ENCODE assay signal across 8 cellular contexts in the genomic region with DNA sequence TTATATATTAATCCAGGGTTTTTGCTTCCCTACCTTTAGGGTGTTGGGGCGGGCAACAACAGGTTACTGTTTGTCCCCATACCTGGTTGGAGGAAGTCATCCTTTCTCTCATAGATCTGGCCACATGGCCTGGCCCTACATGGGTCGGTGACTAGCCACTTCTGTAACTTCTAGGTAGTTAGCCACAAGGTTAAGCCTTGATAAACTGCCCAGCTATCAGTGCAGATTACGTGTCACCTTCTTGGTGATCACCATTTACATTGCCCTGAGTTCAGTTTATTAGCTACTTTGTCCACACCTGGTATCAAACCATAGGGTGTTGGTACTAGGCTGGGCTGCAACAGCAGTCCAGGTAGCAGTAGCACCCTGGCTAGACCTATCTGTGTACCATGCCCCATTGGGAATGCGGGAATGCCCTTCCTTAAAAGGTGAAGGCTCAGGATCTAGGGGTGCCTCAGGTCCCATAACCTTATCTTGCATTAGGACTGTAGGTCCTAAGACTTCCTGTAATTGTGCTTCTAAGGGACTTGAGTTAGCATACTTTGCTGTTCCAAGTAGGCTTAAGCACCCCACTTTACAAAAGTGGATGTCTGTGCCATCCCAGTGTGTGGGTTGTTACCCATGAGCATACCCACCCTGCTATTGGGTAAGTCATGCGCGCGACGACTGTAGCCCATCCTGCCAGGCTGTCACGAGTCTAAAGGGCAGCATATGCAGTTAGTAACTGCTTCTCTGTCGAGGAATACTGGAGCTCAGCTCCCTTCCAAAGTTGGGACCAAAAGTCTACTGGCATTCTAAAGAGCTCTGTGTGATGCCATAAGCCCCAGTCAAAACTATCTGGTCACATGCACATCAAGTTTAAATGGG. TPM values are rescaled to one million over a fixed set of nuclear protein-coding genes. Genes with fewer than 3 reads are reported as not detected.
DNase-seq lines count a peak whose midpoint lies in the region; ATAC-seq and TF ChIP-seq lines count a peak whose summit lies in the region.
"Had no signal": no experiment of that assay in that cellular context is flagged by ENCODE, and none has a peak within 500 bp of the region (broad histone marks: within the 10 kb centered on the region; RNA-seq: fewer than 3 reads in every experiment).

No MANE protein-coding gene starts in this region.

- TF ChIP-seq POLR2A in HCT116 (IDR thresholded peaks at IDR 0.05; ENCODE audit: borderline replicate concordance, extremely low read depth, insufficient read depth, insufficient read length) (no peak), spleen (IDR thresholded peaks at IDR 0.05) (no peak)

- H3K9ac ChIP-seq in HCT116 (ENCODE audit: low read length) (peak overlapping the region; percentile 70), iPS-18a (ENCODE audit: low read length) (peak overlapping the region; percentile 20)

- TF ChIP-seq RAD21 in HCT116 (IDR thresholded peaks at IDR 0.05; ENCODE audit: low read depth) = no peak

- no peak for ATAC-seq in HCT116
- no peak for ATAC-seq in HG03039 (IDR thresholded peaks at IDR 0.05; ENCODE audit: unreplicated experiment)

- H3K79me2 ChIP-seq in HCT116 (ENCODE audit: insufficient read depth, low read length) = peaks cover 67% of the 10 kb centered on the region

- H3K27me3 ChIP-seq in HCT116 (ENCODE audit: insufficient read depth, low read length) (no peaks in the 10 kb centered on the region), iPS-18a (ENCODE audit: control insufficient read depth, insufficient read depth, low read length) (no peaks in the 10 kb centered on the region), spleen (replicated peaks in 1 of 7) (no peaks in the 10 kb centered on the region)

- H3K4me3 ChIP-seq in HCT116 (replicated peaks in 1 of 2; ENCODE audit: low read depth in 1 of 2, low read length in 2 of 2) (peak overlapping the region in 1 of 2 experiments; percentile 63; a peak in 2 of 4 replicates), WI38 (ENCODE audit: low read depth, low read length) (peak overlapping the region; percentile 69), iPS-18a (ENCODE audit: low read length) (no peak overlapping the region), spleen (peak overlapping the region in 4 of 8 donors; percentile 46 to 76 (median 60))

- H3K9me3 ChIP-seq in HCT116 (ENCODE audit: control insufficient read depth in 1 of 2, insufficient read depth in 1 of 2, low read depth in 1 of 2, low read length in 2 of 2) (no peaks in the 10 kb centered on the region), iPS-18a (ENCODE audit: control insufficient read depth, low read depth, low read length) (no peaks in the 10 kb centered on the region), spleen (no peaks in the 10 kb centered on the region)

- peak overlapping the region; percentile 94 for H3K4me2 ChIP-seq in HCT116 (ENCODE audit: low read length)

- no peak overlapping the region for H2AFZ ChIP-seq in HCT116 (ENCODE audit: low read depth, low read length, poor library complexity, severe bottlenecking)

- no peak for TF ChIP-seq CTCF in HCT116 (IDR thresholded peaks at IDR 0.05 in 2 of 3, conservative IDR thresholded peaks at IDR 0.05 in 1 of 3; ENCODE audit: borderline replicate concordance in 1 of 3, insufficient read depth in 1 of 3, low read depth in 2 of 3, low read length in 2 of 3)
- TF ChIP-seq CTCF in WI38 (IDR thresholded peaks at IDR 0.05; ENCODE audit: low read depth, low read length) = no peak
- no peak for TF ChIP-seq CTCF in spleen (IDR thresholded peaks at IDR 0.05 in 8 of 11, conservative IDR thresholded peaks at IDR 0.05 in 3 of 11)
- no peak for TF ChIP-seq CTCF in GM10248 (IDR thresholded peaks at IDR 0.05; ENCODE audit: control extremely low read depth, extremely low read depth, low read depth, missing control alignments)

- no peaks in the 10 kb centered on the region for H4K20me1 ChIP-seq in HCT116 (ENCODE audit: insufficient read depth)

- intact Hi-C loops in HCT116 (cut with micrococcal nuclease) = loop anchor here (5.0 to 10.0 kb wide), 3 partner anchors 128 to 450 kb away; a partner anchor contains a TSS
- intact Hi-C loops in spleen (cut with DNase I; ENCODE audit: low total_unique reads) = loop anchor here (10.0 kb wide), 1 partner anchor 220 kb away; no protein-coding TSS in a partner anchor

- RAD21 ChIA-PET in HCT116 (lab: Charles Lee; ENCODE audit: low non-redundant PET in 1 of 2, low total read pairs in 2 of 2, uncharacterized antibody in 2 of 2, unreplicated experiment in 2 of 2) = interaction anchor here (1.3 to 1.7 kb wide), 3 partner anchors 103 to 213 kb away, joined by 3 to 4 read pairs (median 3); a partner anchor contains a TSS

- H3K4me1 ChIP-seq in HCT116 (ENCODE audit: control insufficient read depth in 1 of 2, insufficient read depth in 2 of 2, low read length in 2 of 2) (peaks cover 39 to 61% of the 10 kb centered on the region in 2 experiments), iPS-18a (ENCODE audit: control insufficient read depth, low read depth, low read length) (peaks cover 27% of the 10 kb centered on the region), spleen (peaks cover 22 to 62% (median 37%) of the 10 kb centered on the region in 6 donors)

- BruUV-seq in HCT116 (replicated peaks; lab: Mats Ljungman, UMichigan) = no TSS peak

- H3K9me2 ChIP-seq in HCT116 (ENCODE audit: insufficient read depth) = no peaks in the 10 kb centered on the region

- H3K36me3 ChIP-seq in HCT116 (ENCODE audit: control insufficient read depth in 1 of 2, insufficient read depth in 2 of 2, low read length in 2 of 2) (0 out of 4 replicates have a peak, but pooled peaks cover under 1 to 4% of the 10 kb centered on the region in 2 experiments), iPS-18a (ENCODE audit: control insufficient read depth, low read depth, low read length) (no peaks in the 10 kb centered on the region), spleen (peaks cover 0 to 8% (median 2%) of the 10 kb centered on the region in 6 donors)

- CTCF ChIA-PET in HCT116 (lab: Charles Lee) = interaction anchor here (0.7 to 2.7 kb wide), 9 partner anchors 17 to 465 kb away, joined by 3 to 20 read pairs (median 7); a partner anchor contains a TSS
- CTCF ChIA-PET in GM10248 (lab: Yijun Ruan, JAX) = interaction anchor here (1.0 to 8.0 kb wide), 31 partner anchors 8 to 547 kb away, joined by 3 to 55 read pairs (median 7); a partner anchor contains a TSS

- DNase-seq in HCT116 (ENCODE audit: low read depth, low spot score) (no peak), spleen (no peak), GM10248 (ENCODE audit: extremely low spot score) (no peak)
- no peak for DNase-seq in activated effector memory CD4-positive, alpha-beta T cell treated with Interleukin-2 at 50 U/mL for 16 hours
- DNase-seq: activated naive CD4-positive, alpha-beta T cell treated with anti-CD3 and anti-CD28 coated beads, Interleukin-2, amount 50 U/mL, for 16 hours had no signal

- POLR2A ChIA-PET in HCT116 (lab: Charles Lee) (interaction anchor here (1.3 to 2.9 kb wide), 8 partner anchors 19 to 543 kb away, joined by 3 to 14 read pairs (median 4); a partner anchor contains a TSS), GM10248 (lab: Yijun Ruan, JAX) (interaction anchor here (0.7 to 1.2 kb wide), 3 partner anchors 19 to 545 kb away, joined by 4 read pairs; a partner anchor contains a TSS)

- 82 to 91% (median 85%) methylated on average over 8 to 10 of the region's 10 CpGs for WGBS in spleen, 5 donors

- H3K27ac ChIP-seq in HCT116 (ENCODE audit: low read depth, low read length) (peak overlapping the region; percentile 85), iPS-18a (ENCODE audit: low read length) (no peak overlapping the region), spleen (peak overlapping the region; percentile 79 to 92 (median 86))

TF ChIP-seq in HCT116, 20 proteins besides CTCF, POLR2A, EP300 and RAD21:
- TF ChIP-seq SP1 (IDR thresholded peaks at IDR 0.05; ENCODE audit: low read depth) = no peak
- no peak for TF ChIP-seq JUND (IDR thresholded peaks at IDR 0.05)

RNA-seq across cellular contexts. Expression of a gene that starts 5.2 kb away (rescaled TPM):
- total RNA-seq in HCT116 (2021; ENCODE audit: unreplicated experiment) = 11.2 TPM
- 2.9 and 3.6 TPM in 2 replicates for polyA plus RNA-seq in HCT116 (2012)
- total RNA-seq in spleen = 1 to 10 TPM; 4.9 to 8.4 (median 7.1) TPM
- 1 to 10 TPM; 1.0 to 2.2 (median 1.6) TPM for polyA plus RNA-seq in spleen

RNA-seq across cellular contexts. Expression of a gene that starts 19.0 kb away (rescaled TPM):
- 10.1 TPM for total RNA-seq in HCT116 (2021; ENCODE audit: unreplicated experiment)
- 7.1 and 7.4 TPM in 2 replicates for polyA plus RNA-seq in HCT116 (2012)
- total RNA-seq in spleen = 10 to 100 TPM in 1 of 7 donors, 1 to 10 TPM in 6; 2.8 to 13.7 (median 4.2) TPM
- polyA plus RNA-seq in spleen = 1 to 10 TPM; 1.2 to 2.5 (median 1.7) TPM

RNA-seq across cellular contexts. Expression of a gene that starts 44.6 kb away (rescaled TPM):
- 0.81 TPM for total RNA-seq in HCT116 (2021; ENCODE audit: unreplicated experiment)
- polyA plus RNA-seq in HCT116 (2012) = 0.15 and 0.40 TPM in 2 replicates
- 10 to 100 TPM in 1 of 7 donors, 1 to 10 TPM in 6; 6.6 to 10.3 (median 8.8) TPM for total RNA-seq in spleen
- 1 to 10 TPM; 1.8 to 3.1 (median 2.4) TPM for polyA plus RNA-seq in spleen
